Comparison of ENCODE assay signal across 32 cellular contexts in the genomic region with DNA sequence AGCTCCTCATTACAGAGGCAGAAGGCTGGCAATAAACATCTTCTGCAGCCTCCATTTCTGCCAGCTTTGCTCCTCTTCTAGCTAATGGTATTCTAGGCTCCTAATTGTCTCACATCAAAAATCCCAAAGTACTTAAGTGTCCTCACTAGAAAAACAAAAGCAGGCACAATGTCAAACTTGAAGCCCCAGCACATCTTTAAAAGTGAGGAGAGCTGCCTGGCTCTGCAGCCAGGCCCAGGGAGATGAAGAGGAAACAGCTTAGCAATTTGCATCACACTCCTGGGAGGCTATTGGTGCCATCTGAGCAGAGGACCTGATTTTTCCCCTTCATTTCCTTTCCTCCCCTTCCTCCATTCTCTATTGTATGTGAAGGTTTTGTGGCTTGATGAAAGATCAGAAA.
DNase-seq lines count a peak whose midpoint lies in the region; ATAC-seq, FAIRE-seq and TF ChIP-seq lines count a peak whose summit lies in the region.
"Had no signal": no experiment of that assay in that cellular context is flagged by ENCODE, and none has a peak within 500 bp of the region (broad histone marks: within the 10 kb centered on the region; RNA-seq: fewer than 3 reads in every experiment).

No MANE protein-coding gene starts in this region.

- no peak for TF ChIP-seq RAD21 in SK-N-SH (IDR thresholded peaks at IDR 0.05; ENCODE audit: low read length)

- TF ChIP-seq EP300 in SK-N-SH (IDR thresholded peaks at IDR 0.05; ENCODE audit: borderline replicate concordance in 1 of 2, low read depth in 1 of 2, low read length in 1 of 2), result no peak

- no peak overlapping the region for H3K4me2 ChIP-seq in SK-N-SH
- no peak overlapping the region for H3K4me2 ChIP-seq in astrocyte (ENCODE audit: low read length)
- H3K4me2 ChIP-seq in mesenchymal stem cell (ENCODE audit: low read length, poor library complexity, severe bottlenecking), result no peak overlapping the region
- H3K4me2 ChIP-seq in smooth muscle cell, result peak overlapping the region; percentile 62

- CTCF ChIA-PET in SK-N-SH (lab: Yijun Ruan, JAX), result interaction anchor here (0.6 to 0.7 kb wide), 2 partner anchors 14 to 1095 kb away, joined by 3 read pairs; no protein-coding TSS in a partner anchor

- DNase-seq in SK-N-SH, result no peak
- DNase-seq in astrocyte (ENCODE audit: low read depth), result no peak
- no peak for DNase-seq in mesenchymal stem cell
- DNase-seq in smooth muscle cell (lab: John Stamatoyannopoulos, UW; ENCODE audit: unreplicated experiment), result no peak
- no peak for DNase-seq in HT-29 (ENCODE audit: low spot score)
- DNase-seq: ACHN; activated CD8-positive, alpha-beta memory T cell treated with anti-CD3 and anti-CD28 coated beads, Interleukin-2, amount 50 U/mL, for 48 hours; activated CD8-positive, alpha-beta T cell treated with anti-CD3 and anti-CD28 coated beads for 36 hours; activated naive CD4-positive, alpha-beta T cell treated with Interleukin-2 at 50 U/mL for 16 hours; adrenal gland; CD4-positive, alpha-beta memory T cell; foreskin fibroblast; NCI-H1092; NCI-H2029 treated with DMSO at 0.1 percent for 48 hours; NCI-H226; ovary; small intestine; stimulated activated naive CD4-positive, alpha-beta T cell had no signal

- H3K36me3 Mint-ChIP-seq in astrocyte (ENCODE audit: low read depth, unreplicated experiment), result no peaks in the 10 kb centered on the region
- H3K36me3 Mint-ChIP-seq: brain; CD4-positive, alpha-beta memory T cell; natural killer cell treated with Interleukin-12 subunit alpha and Interleukin-12 subunit beta and Interleukin-15 and Interleukin-18, amount 100 ng/mL, for 72 hours; type B pancreatic cell had no signal

- H3K27me3 Mint-ChIP-seq in astrocyte (ENCODE audit: low read depth, unreplicated experiment), result no peaks in the 10 kb centered on the region
- H3K27me3 Mint-ChIP-seq: B cell; brain; natural killer cell treated with Interleukin-12 subunit alpha and Interleukin-12 subunit beta and Interleukin-15 and Interleukin-18, amount 100 ng/mL, for 72 hours; type B pancreatic cell had no signal

- H3K79me1 ChIP-seq in mesenchymal stem cell (replicated peaks; ENCODE audit: low read length, poor library complexity, severe bottlenecking), result no peaks in the 10 kb centered on the region

- H3K14ac ChIP-seq in mesenchymal stem cell (ENCODE audit: low read length in 2 of 2), result no peak overlapping the region

- peak overlapping the region; percentile 69 for H2AK5ac ChIP-seq in mesenchymal stem cell (ENCODE audit: low read length, severe bottlenecking)

- no peak for FAIRE-seq in astrocyte (lab: Jason Lieb, UNC)
- FAIRE-seq: K562, small intestine had no signal

- no peaks in the 10 kb centered on the region for H3K9me2 ChIP-seq in SK-N-SH

- H3F3A ChIP-seq in SK-N-SH (replicated peaks; ENCODE audit: insufficient read depth), result no peaks in the 10 kb centered on the region
- peaks cover 10% of the 10 kb centered on the region for H3F3A ChIP-seq in smooth muscle cell (ENCODE audit: low read depth)

- no peak overlapping the region for H4K8ac ChIP-seq in mesenchymal stem cell (ENCODE audit: low read length)

- H2BK120ac ChIP-seq in mesenchymal stem cell (ENCODE audit: low read depth, low read length), result peak overlapping the region; percentile 73

- peaks cover 45% of the 10 kb centered on the region for H3K4me1 Mint-ChIP-seq in astrocyte (ENCODE audit: low read depth, unreplicated experiment)
- H3K4me1 Mint-ChIP-seq: B cell; CD4-positive, alpha-beta memory T cell had no signal

- peak overlapping the region; percentile 76 for H2BK5ac ChIP-seq in mesenchymal stem cell (ENCODE audit: low read depth, low read length, poor library complexity, severe bottlenecking)

- H3K36me3 ChIP-seq in SK-N-SH (replicated peaks in 1 of 2; ENCODE audit: control insufficient read depth in 1 of 2, insufficient read depth in 2 of 2, low read length in 1 of 2) (no peaks in the 10 kb centered on the region), astrocyte (ENCODE audit: insufficient read depth, low read length) (no peaks in the 10 kb centered on the region), mesenchymal stem cell (ENCODE audit: control insufficient read depth in 1 of 2, insufficient read depth in 2 of 2, low read depth in 1 of 2, low read length in 2 of 2) (no peaks in the 10 kb centered on the region), smooth muscle cell (ENCODE audit: low read depth) (no peaks in the 10 kb centered on the region)
- H3K36me3 ChIP-seq: adrenal gland, ovary had no signal

- peaks cover 0 to 5% of the 10 kb centered on the region in 2 experiments; a peak in 2 of 4 replicates for H3K4me1 ChIP-seq in SK-N-SH (ENCODE audit: control insufficient read depth in 1 of 2, insufficient read depth in 2 of 2, low read depth in 1 of 2, low read length in 1 of 2)
- peaks cover 15% of the 10 kb centered on the region for H3K4me1 ChIP-seq in astrocyte (ENCODE audit: insufficient read depth, low read length)
- no peaks in the 10 kb centered on the region for H3K4me1 ChIP-seq in mesenchymal stem cell (ENCODE audit: control insufficient read depth, insufficient read depth, low read depth, low read length)
- peaks cover 19% of the 10 kb centered on the region for H3K4me1 ChIP-seq in smooth muscle cell (ENCODE audit: low read depth)
- H3K4me1 ChIP-seq: adrenal gland had no signal

- H3K9me3 Mint-ChIP-seq in astrocyte (ENCODE audit: unreplicated experiment), result no peaks in the 10 kb centered on the region
- H3K9me3 Mint-ChIP-seq: activated T-helper 1 cell treated with anti-CD3 and anti-CD28 coated beads, Interleukin-12 subunit alpha, Interleukin-12 subunit beta, Interleukin-2, Interleukin-4 antibody, amounts not matched to agents 30 ng/mL and 10 ng/mL and 1 ng/mL, durations not matched to agents 14 hours and 24 hours and 36 hours; dendritic cell treated with granulocyte-macrophage colony-stimulating factor and Interleukin-4, amounts not matched to agents 40 ng/mL and 50 ng/mL, for 4 days; T-helper 2 cell treated with Interferon-gamma antibody and Interleukin-4, amounts not matched to agents 5 μg/mL and 100 μg/mL, for 36 hours; type B pancreatic cell had no signal

- H4K20me1 ChIP-seq in SK-N-SH (ENCODE audit: insufficient read depth) (no peaks in the 10 kb centered on the region), astrocyte (ENCODE audit: insufficient read depth, low read length) (no peaks in the 10 kb centered on the region), smooth muscle cell (ENCODE audit: low read depth) (no peaks in the 10 kb centered on the region)

- POLR2A ChIA-PET in SK-N-SH (lab: Yijun Ruan, JAX), result no interaction called here

- H3K79me2 ChIP-seq in SK-N-SH (ENCODE audit: insufficient read depth) (no peaks in the 10 kb centered on the region), astrocyte (ENCODE audit: insufficient read depth, low read length) (no peaks in the 10 kb centered on the region), smooth muscle cell (ENCODE audit: low read depth) (no peaks in the 10 kb centered on the region)

- peak overlapping the region in 1 of 2 experiments; percentile 18 for H2BK12ac ChIP-seq in mesenchymal stem cell (ENCODE audit: low read length in 2 of 2)

- H3K23ac ChIP-seq in mesenchymal stem cell (ENCODE audit: low read length in 2 of 2), result no peak overlapping the region

- no peak overlapping the region for H3K4me3 Mint-ChIP-seq in astrocyte (ENCODE audit: unreplicated experiment)
- H3K4me3 Mint-ChIP-seq: activated CD8-positive, alpha-beta T cell treated with anti-CD3 and anti-CD28 coated beads for 36 hours; activated T-helper 1 cell treated with anti-CD3 and anti-CD28 coated beads, Interleukin-12 subunit alpha, Interleukin-12 subunit beta, Interleukin-2, Interleukin-4 antibody, amounts not matched to agents 30 ng/mL and 10 ng/mL and 1 ng/mL, durations not matched to agents 14 hours and 24 hours and 36 hours; B cell; CD4-positive, alpha-beta memory T cell; dendritic cell treated with granulocyte-macrophage colony-stimulating factor and Interleukin-4, amounts not matched to agents 40 ng/mL and 50 ng/mL, for 4 days; natural killer cell treated with Interleukin-12 subunit alpha and Interleukin-12 subunit beta and Interleukin-15 and Interleukin-18, amount 100 ng/mL, for 72 hours; T-helper 2 cell treated with Interferon-gamma antibody and Interleukin-4, amounts not matched to agents 5 μg/mL and 100 μg/mL, for 36 hours; type B pancreatic cell had no signal

- no peak overlapping the region for H2AFZ ChIP-seq in SK-N-SH (ENCODE audit: low read depth)
- H2AFZ ChIP-seq in astrocyte (ENCODE audit: low read depth, low read length), result no peak overlapping the region
- H2AFZ ChIP-seq in mesenchymal stem cell (ENCODE audit: low read depth, low read length), result no peak overlapping the region
- H2AFZ ChIP-seq in smooth muscle cell (ENCODE audit: low read depth), result peak overlapping the region; percentile 46

- peak overlapping the region; percentile 76 for H3K27ac Mint-ChIP-seq in astrocyte (ENCODE audit: unreplicated experiment)
- H3K27ac Mint-ChIP-seq: activated CD8-positive, alpha-beta T cell treated with anti-CD3 and anti-CD28 coated beads for 36 hours; activated T-helper 1 cell treated with anti-CD3 and anti-CD28 coated beads, Interleukin-12 subunit alpha, Interleukin-12 subunit beta, Interleukin-2, Interleukin-4 antibody, amounts not matched to agents 30 ng/mL and 10 ng/mL and 1 ng/mL, durations not matched to agents 14 hours and 24 hours and 36 hours; B cell; CD4-positive, alpha-beta memory T cell; natural killer cell treated with Interleukin-12 subunit alpha and Interleukin-12 subunit beta and Interleukin-15 and Interleukin-18, amount 100 ng/mL, for 72 hours; T-helper 2 cell treated with Interferon-gamma antibody and Interleukin-4, amounts not matched to agents 5 μg/mL and 100 μg/mL, for 36 hours; type B pancreatic cell had no signal

- H3K4me3 ChIP-seq in SK-N-SH (ENCODE audit: low read depth in 2 of 2, low read length in 1 of 2), result no peak overlapping the region
- H3K4me3 ChIP-seq in astrocyte (ENCODE audit: insufficient read depth, low read depth, low read length), result no peak overlapping the region
- H3K4me3 ChIP-seq in mesenchymal stem cell (ENCODE audit: insufficient read depth in 1 of 2, low read depth in 1 of 2, low read length in 2 of 2), result no peak overlapping the region
- H3K4me3 ChIP-seq in smooth muscle cell, result no peak overlapping the region
- H3K4me3 ChIP-seq: adrenal gland, K562, ovary had no signal

- H2BK15ac ChIP-seq in mesenchymal stem cell (ENCODE audit: low read depth, poor library complexity, severe bottlenecking), result no peak overlapping the region

- no peak for TF ChIP-seq CTCF in SK-N-SH (IDR thresholded peaks at IDR 0.05)
- no peak for TF ChIP-seq CTCF in astrocyte (IDR thresholded peaks at IDR 0.05; ENCODE audit: insufficient read depth, low read depth, low read length)
- TF ChIP-seq CTCF in smooth muscle cell (IDR thresholded peaks at IDR 0.05; ENCODE audit: borderline replicate concordance, insufficient read depth, poor library complexity, severe bottlenecking), result no peak

- H3K9ac ChIP-seq in SK-N-SH (no peak overlapping the region), astrocyte (ENCODE audit: low read length) (no peak overlapping the region), mesenchymal stem cell (ENCODE audit: low read length) (no peak overlapping the region), smooth muscle cell (ENCODE audit: low read depth) (no peak overlapping the region)

- ATAC-seq in SK-N-SH treated with all-trans-retinoic acid at 6 μM for 48 hours (no peak), HG02763 (IDR thresholded peaks at IDR 0.05; ENCODE audit: unreplicated experiment) (no peak), HG03457 (IDR thresholded peaks at IDR 0.05; ENCODE audit: unreplicated experiment) (no peak)
- ATAC-seq: activated CD8-positive, alpha-beta T cell treated with anti-CD3 and anti-CD28 coated beads for 36 hours; esophagus mucosa; HCT116; K562; natural killer cell treated with Interleukin-12 subunit alpha and Interleukin-12 subunit beta and Interleukin-15 and Interleukin-18, amount 100 ng/mL, for 72 hours; Panc1 had no signal

- H3K27me3 ChIP-seq in SK-N-SH (ENCODE audit: insufficient read depth) (no peaks in the 10 kb centered on the region), astrocyte (ENCODE audit: insufficient read depth, low read length) (no peaks in the 10 kb centered on the region), mesenchymal stem cell (ENCODE audit: control insufficient read depth in 1 of 2, insufficient read depth in 1 of 2, low read length in 2 of 2) (no peaks in the 10 kb centered on the region), smooth muscle cell (ENCODE audit: low read depth) (no peaks in the 10 kb centered on the region)
- H3K27me3 ChIP-seq: ovary had no signal

- H3K27ac ChIP-seq in SK-N-SH (ENCODE audit: low read depth in 2 of 2, low read length in 1 of 2), result no peak overlapping the region
- H3K27ac ChIP-seq in astrocyte (ENCODE audit: low read depth, low read length), result no peak overlapping the region
- H3K27ac ChIP-seq in mesenchymal stem cell (ENCODE audit: low read length, poor library complexity, severe bottlenecking), result no peak overlapping the region
- peak overlapping the region; percentile 90 for H3K27ac ChIP-seq in smooth muscle cell (ENCODE audit: low read depth)
- H3K27ac ChIP-seq: adrenal gland, ovary had no signal

- no peaks in the 10 kb centered on the region for H3K9me3 ChIP-seq in SK-N-SH
- no peaks in the 10 kb centered on the region for H3K9me3 ChIP-seq in astrocyte (ENCODE audit: insufficient read depth, low read depth, low read length)
- no peaks in the 10 kb centered on the region for H3K9me3 ChIP-seq in mesenchymal stem cell (ENCODE audit: control insufficient read depth, low read length)
- no peaks in the 10 kb centered on the region for H3K9me3 ChIP-seq in smooth muscle cell (replicated peaks; ENCODE audit: low read depth)
- H3K9me3 ChIP-seq: adrenal gland, ovary had no signal

- peak overlapping the region in 1 of 2 experiments; percentile 44 for H3K4ac ChIP-seq in mesenchymal stem cell (ENCODE audit: low read depth in 1 of 2, low read length in 2 of 2)

- peak overlapping the region; percentile 21 to 48 for H3K18ac ChIP-seq in mesenchymal stem cell (ENCODE audit: low read depth in 1 of 2, low read length in 2 of 2)

- H4K91ac ChIP-seq in mesenchymal stem cell (ENCODE audit: low read length), result no peak overlapping the region
